In genomic region chr7:103148994-103149807, GRCh38 we compare ENCODE assay signal across 8 cellular contexts. TPM values are rescaled to one million over a fixed set of nuclear protein-coding genes. Genes with fewer than 3 reads are reported as not detected.
A peak's percentile ranks its signal among the peaks of the same experiment; 100 is the strongest.
DNase-seq lines count a peak whose midpoint lies in the region; FAIRE-seq and TF ChIP-seq lines count a peak whose summit lies in the region.

NAPEPLD (minus strand) TSS chr7:103149099; CDS start chr7:103128776, 20,323 bp downstream.

- in situ Hi-C loops in HAP-1 (cut with MboI; ENCODE audit: low sequenced_read_pairs) = no loop called here

- H3K9me2 ChIP-seq in MM.1S (replicated peaks; ENCODE audit: insufficient read depth, low read length) = no peaks in the 10 kb centered on the region

- DNase-seq in GF-D8 (lab: John Stamatoyannopoulos, UW) (peak; percentile 64), HAP-1 (ENCODE audit: low spot score in 2 of 2) (peak; percentile 69 to 83), MM.1S (peak; percentile 85), SJSA1 (ENCODE audit: low read depth in 1 of 2, low spot score in 2 of 2) (peak; percentile 89 to 94), frontal cortex (ENCODE audit: low spot score in 2 of 2) (peak; percentile 80 to 83), non-pigmented ciliary epithelial cell (ENCODE audit: low read depth) (peak; percentile 56), substantia nigra (lab: John Stamatoyannopoulos, UW) (peak; percentile 53 to 97 (median 90))
- peak; percentile 74 for DNase-seq in activated naive CD4-positive, alpha-beta T cell treated with Interleukin-2 at 50 U/mL for 16 hours

- no peaks in the 10 kb centered on the region for H3K27me3 ChIP-seq in HAP-1 (ENCODE audit: low read depth)
- no peaks in the 10 kb centered on the region for H3K27me3 ChIP-seq in MM.1S (replicated peaks; ENCODE audit: insufficient read depth, low read length)
- H3K27me3 ChIP-seq in SJSA1 (replicated peaks) = no peaks in the 10 kb centered on the region

- H3K36me3 ChIP-seq in HAP-1 (replicated peaks) = no peaks in the 10 kb centered on the region
- no peaks in the 10 kb centered on the region for H3K36me3 ChIP-seq in MM.1S (replicated peaks; ENCODE audit: insufficient read depth, low read length)
- H3K36me3 ChIP-seq in SJSA1 = no peaks in the 10 kb centered on the region

- H3K4me1 ChIP-seq in HAP-1 (peaks cover 18% of the 10 kb centered on the region), MM.1S (ENCODE audit: low read length) (peaks cover 7% of the 10 kb centered on the region), SJSA1 (replicated peaks) (peaks cover 9% of the 10 kb centered on the region)

- FAIRE-seq in frontal cortex (lab: Jason Lieb, UNC) = no peak

- H4K20me1 ChIP-seq in MM.1S (ENCODE audit: insufficient read depth, low read length) = no peaks in the 10 kb centered on the region

- H2AFZ ChIP-seq in MM.1S (ENCODE audit: low read length) = peak within 1 kb of the TSS; percentile 98

- peak within 1 kb of the TSS; percentile 49 for H3K4me3 ChIP-seq in HAP-1
- H3K4me3 ChIP-seq in MM.1S (ENCODE audit: low read length) = peak within 1 kb of the TSS; percentile 92
- H3K4me3 ChIP-seq in SJSA1 = peak within 1 kb of the TSS; percentile 56

- H3F3A ChIP-seq in MM.1S (ENCODE audit: insufficient read depth, low read length) = peaks cover 12% of the 10 kb centered on the region; the same call in 1 of the 2 replicates

- TF ChIP-seq CTCF in MM.1S (IDR thresholded peaks at IDR 0.05; ENCODE audit: low read length) = no peak

- no peaks in the 10 kb centered on the region for H3K9me3 ChIP-seq in HAP-1
- no peaks in the 10 kb centered on the region for H3K9me3 ChIP-seq in MM.1S (replicated peaks; ENCODE audit: insufficient read depth, low read length)
- 0 out of 2 replicates have a peak, but pooled peaks cover 3% of the 10 kb centered on the region for H3K9me3 ChIP-seq in SJSA1 (replicated peaks)

- H3K4me2 ChIP-seq in MM.1S (ENCODE audit: low read depth, low read length) = peak within 1 kb of the TSS; percentile 97

- peak within 1 kb of the TSS; percentile 62; the same call in 1 of the 2 replicates for H3K27ac ChIP-seq in MM.1S (ENCODE audit: low read length)
- peak within 1 kb of the TSS; percentile 92 for H3K27ac ChIP-seq in SJSA1
- H3K27ac ChIP-seq in substantia nigra (ENCODE audit: low read depth, low read length, poor library complexity, severe bottlenecking) = peak within 1 kb of the TSS; percentile 99

- H3K9ac ChIP-seq in MM.1S (ENCODE audit: low read length) = peak within 1 kb of the TSS; percentile 89

- no peaks in the 10 kb centered on the region for H3K79me2 ChIP-seq in MM.1S (ENCODE audit: low read length)

RNA-seq across cellular contexts. Expression of gene NAPEPLD, which starts in this region (rescaled TPM):
- total RNA-seq in SJSA1 (2014; rRNA removed; shearing (Covaris generic)) = 0.94 and 3.7 TPM in 2 replicates
- 16.7 TPM for total RNA-seq in frontal cortex

Comparison
In these comparisons a context has a peak if more than half of its experiments do, and no peak if none do; other contexts are left out.
1. Peak in every context shown above with its lines: DNase-seq, H3K4me3 ChIP-seq and H3K27ac ChIP-seq.